ENCODE assay signal across 31 cellular contexts in the genomic region with DNA sequence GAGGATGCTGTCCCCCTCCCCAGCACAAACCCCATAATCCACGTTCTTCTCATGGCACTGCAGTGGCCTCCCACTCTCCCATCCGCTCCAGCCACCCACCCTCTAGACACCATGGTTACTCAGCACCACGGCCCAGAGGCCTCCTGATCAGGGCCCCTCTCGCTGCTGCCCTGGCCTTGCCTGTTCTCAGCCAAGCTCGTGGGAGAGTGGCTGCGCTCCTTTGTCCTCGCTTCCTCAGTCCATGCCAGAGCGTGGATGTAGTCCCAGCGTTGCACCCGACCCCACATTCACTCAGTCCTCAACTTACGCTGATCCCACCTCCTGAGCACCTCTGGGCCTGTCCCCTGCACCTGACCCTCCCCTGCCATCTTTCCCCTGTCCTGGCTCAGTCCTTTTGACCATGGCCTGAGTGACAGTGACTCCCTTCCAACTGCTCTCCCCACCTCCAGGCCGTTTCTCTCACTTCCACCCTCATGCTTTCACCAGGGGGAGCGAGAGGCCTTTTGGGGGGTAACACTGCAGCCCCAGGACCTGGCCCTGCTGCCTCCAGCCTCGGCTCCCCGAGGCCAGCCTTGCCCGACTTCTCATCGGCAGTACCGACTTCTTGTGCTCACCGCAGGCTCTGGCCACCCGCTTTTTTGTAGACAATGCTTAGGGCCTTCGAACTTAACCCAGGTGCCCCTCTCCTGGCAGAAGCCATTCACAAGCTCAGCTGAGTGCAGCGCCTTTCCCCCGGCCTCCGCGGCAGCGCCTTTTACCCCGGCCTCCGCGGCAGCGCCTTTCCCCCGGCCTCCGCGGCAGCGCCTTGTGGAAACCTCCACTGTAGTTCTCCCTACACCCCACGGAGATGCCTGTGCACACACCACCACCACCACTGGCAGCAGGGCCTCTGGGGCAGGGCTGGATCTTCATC.
DNase-seq lines count a peak whose midpoint lies in the region; ATAC-seq, FAIRE-seq and TF ChIP-seq lines count a peak whose summit lies in the region.
"Had no signal": no experiment of that assay in that cellular context is flagged by ENCODE, and none has a peak within 500 bp of the region (broad histone marks: within the 10 kb centered on the region; RNA-seq: fewer than 3 reads in every experiment).

No MANE protein-coding gene starts in this region.

- SMC1A ChIA-PET in GM12878 (lab: Charles Lee; ENCODE audit: uncharacterized antibody, unreplicated experiment), result no interaction called here

- H3K9me3 ChIP-seq in GM12878 (replicated peaks; ENCODE audit: control insufficient read depth, insufficient read depth, low read length) (no peaks in the 10 kb centered on the region), mucosa of descending colon (no peaks in the 10 kb centered on the region), aorta (ENCODE audit: control insufficient read depth, low read length) (no peaks in the 10 kb centered on the region), sigmoid colon (no peaks in the 10 kb centered on the region)
- H3K9me3 ChIP-seq: HAP-1, heart left ventricle, SJCRH30, testis had no signal

- no peak for TF ChIP-seq RAD21 in GM12878 (IDR thresholded peaks at IDR 0.05; ENCODE audit: insufficient read depth, low read depth, low read length)

- CTCF ChIA-PET in GM12878 (lab: Yijun Ruan, JAX), result no interaction called here

- no peaks in the 10 kb centered on the region for H3K79me2 ChIP-seq in GM12878 (ENCODE audit: control insufficient read depth, insufficient read depth, low read length)

- ATAC-seq in Right ventricle myocardium inferior, result no peak
- peak; percentile 14 for ATAC-seq in GM12878
- ATAC-seq in mucosa of descending colon, result peak; percentile 27
- peak; percentile 31 for ATAC-seq in aorta (ENCODE audit: low FRiP score)
- ATAC-seq: esophagus mucosa; naive thymus-derived CD8-positive, alpha-beta T cell had no signal

- H3K27me3 ChIP-seq in GM12878 (replicated peaks in 1 of 2; ENCODE audit: control insufficient read depth in 2 of 2, insufficient read depth in 2 of 2, low read length in 1 of 2) (no peaks in the 10 kb centered on the region), aorta (ENCODE audit: control insufficient read depth in 1 of 2, insufficient read depth in 2 of 2, low read length in 1 of 2) (no peaks in the 10 kb centered on the region), sigmoid colon (no peaks in the 10 kb centered on the region)
- H3K27me3 ChIP-seq: SJCRH30, testis had no signal

- RAD21 ChIA-PET in GM12878 (lab: Charles Lee; ENCODE audit: unreplicated experiment), result no interaction called here

- no peak overlapping the region for H2AFZ ChIP-seq in GM12878 (ENCODE audit: control insufficient read depth, low read depth, low read length)

- WGBS in GM12878 (ENCODE audit: insufficient coverage, insufficient replicate concordance, low lambda C conversion rate, missing lambda C conversion rate), result 95% methylated on average over 34 of the region's 35 CpGs
- 85% methylated on average over 35 of the region's 35 CpGs for WGBS in aorta, 2 donors
- WGBS in sigmoid colon, 2 donors, result 85 to 90% methylated on average over 35 of the region's 35 CpGs

- TF ChIP-seq EP300 in GM12878 (IDR thresholded peaks at IDR 0.05; ENCODE audit: borderline replicate concordance in 1 of 2, control insufficient read depth in 1 of 2, low read depth in 2 of 2, low read length in 2 of 2), result no peak
- TF ChIP-seq EP300 in sigmoid colon (IDR thresholded peaks at IDR 0.05), result no peak

- no peaks in the 10 kb centered on the region for H4K20me1 ChIP-seq in GM12878 (ENCODE audit: control insufficient read depth, insufficient read depth)

- H3K27ac ChIP-seq in GM12878 (ENCODE audit: control insufficient read depth, insufficient read depth) (no peak overlapping the region), aorta (ENCODE audit: low read depth in 1 of 2, low read length in 2 of 2) (no peak overlapping the region), sigmoid colon (no peak overlapping the region)
- H3K27ac ChIP-seq: heart left ventricle, SJCRH30, testis, WERI-Rb-1 had no signal

- no peak overlapping the region for H3K9ac ChIP-seq in GM12878 (ENCODE audit: control insufficient read depth, insufficient read depth, low read length)

- FAIRE-seq in GM12878 (lab: Jason Lieb, UNC) (no peak), GM12891 (lab: Jason Lieb, UNC) (no peak)
- FAIRE-seq: D721Med, kidney, RCC 7860 had no signal

- H3K4me3 ChIP-seq in GM12878, result no peak overlapping the region
- H3K4me3 ChIP-seq in mucosa of descending colon, result no peak overlapping the region
- H3K4me3 ChIP-seq in aorta (ENCODE audit: low read length in 2 of 2), result no peak overlapping the region
- no peak overlapping the region for H3K4me3 ChIP-seq in sigmoid colon
- H3K4me3 ChIP-seq: HAP-1, heart left ventricle, SJCRH30, testis had no signal

- DNase-seq in cardiac septum (ENCODE audit: low spot score), result peak; percentile 74
- no peak for DNase-seq in Right ventricle myocardium inferior (ENCODE audit: missing footprints)
- DNase-seq in GM12878 (ENCODE audit: low read depth, low spot score), result no peak
- DNase-seq in mucosa of descending colon, result no peak
- DNase-seq in aorta, result no peak
- DNase-seq in sigmoid colon, result no peak
- no peak for DNase-seq in GM12891 (ENCODE audit: insufficient read length, low spot score)
- no peak for DNase-seq in NCI-H2227 treated with DMSO at 0.1 percent for 48 hours (lab: John Stamatoyannopoulos, UW)
- DNase-seq: activated CD4-positive, alpha-beta T cell treated with anti-CD3 and anti-CD28 coated beads for 48 hours; activated naive CD4-positive, alpha-beta T cell treated with Interleukin-2 at 50 U/mL for 16 hours; activated T-cell treated with anti-CD3 and anti-CD28 coated beads, Interleukin-2, amount 50 U/mL, for 4 hours; CD4-positive, alpha-beta memory T cell; cerebellar nuclear complex; dermis blood vessel endothelial cell; heart left ventricle; Kasumi-1; kidney; midbrain; NCI-H1436 treated with DMSO at 0.1 percent for 48 hours; NCI-H2107; NCI-H446; NCI-H82; stimulated activated naive CD4-positive, alpha-beta T cell; testis; WERI-Rb-1 had no signal

- POLR2A ChIA-PET in GM12878 (lab: Charles Lee), result no interaction called here

- TF ChIP-seq CTCF in GM12878 (IDR thresholded peaks at IDR 0.05 in 2 of 3, conservative IDR thresholded peaks at IDR 0.05 in 1 of 3; ENCODE audit: control insufficient read depth in 2 of 3, extremely low read depth in 1 of 3, insufficient read depth in 1 of 3, low read depth in 3 of 3, low read length in 3 of 3), result no peak
- no peak for TF ChIP-seq CTCF in mucosa of descending colon (IDR thresholded peaks at IDR 0.05)
- TF ChIP-seq CTCF in sigmoid colon (IDR thresholded peaks at IDR 0.05), result no peak

- intact Hi-C loops in cardiac septum (cut with DNase I), result no loop called here
- intact Hi-C loops in Right ventricle myocardium inferior (cut with DNase I), result no loop called here
- intact Hi-C loops in GM12878 (cut with micrococcal nuclease; ENCODE audit: unreplicated experiment), result no loop called here
- intact Hi-C loops in mucosa of descending colon (cut with DNase I, micrococcal nuclease), result no loop called here
- intact Hi-C loops in aorta (cut with DNase I), result no loop called here
- intact Hi-C loops in sigmoid colon (cut with DNase I), result no loop called here

- no peak overlapping the region for H3K4me2 ChIP-seq in GM12878 (ENCODE audit: control insufficient read depth, insufficient read depth)

- in situ Hi-C loops in GM12878 (cut with MboI), result no loop called here

- no TSS peak for BruUV-seq in GM12878 (replicated peaks; lab: Mats Ljungman, UMichigan)

- H3K36me3 ChIP-seq in GM12878 (ENCODE audit: control insufficient read depth in 2 of 2, insufficient read depth in 2 of 2, low read length in 1 of 2) (no peaks in the 10 kb centered on the region), mucosa of descending colon (ENCODE audit: low read depth) (no peaks in the 10 kb centered on the region), aorta (ENCODE audit: control insufficient read depth in 1 of 2, insufficient read depth in 2 of 2, low read length in 1 of 2) (no peaks in the 10 kb centered on the region), sigmoid colon (no peaks in the 10 kb centered on the region)
- H3K36me3 ChIP-seq: HAP-1, heart left ventricle, SJCRH30, WERI-Rb-1 had no signal

- TF ChIP-seq POLR2A in GM12878 (IDR thresholded peaks at IDR 0.05; ENCODE audit: low read depth, low read length) (no peak), sigmoid colon (IDR thresholded peaks at IDR 0.05) (no peak), GM12891 (IDR thresholded peaks at IDR 0.05; ENCODE audit: low read depth, low read length) (no peak)

- peaks cover 13% of the 10 kb centered on the region for H3K4me1 ChIP-seq in GM12878 (ENCODE audit: control insufficient read depth, insufficient read depth, low read length)
- H3K4me1 ChIP-seq in mucosa of descending colon (ENCODE audit: low read depth), result no peaks in the 10 kb centered on the region
- H3K4me1 ChIP-seq in aorta (ENCODE audit: control insufficient read depth in 1 of 2, insufficient read depth in 2 of 2, low read length in 2 of 2), result no peaks in the 10 kb centered on the region
- no peaks in the 10 kb centered on the region for H3K4me1 ChIP-seq in sigmoid colon
- H3K4me1 ChIP-seq: HAP-1, heart left ventricle, SJCRH30, testis had no signal

TF ChIP-seq in GM12878, 131 proteins besides CTCF, POLR2A, EP300 and RAD21 (continues in another document):
- TF ChIP-seq RCOR1 (conservative IDR thresholded peaks at IDR 0.05; ENCODE audit: low read depth, low read length) (no peak), SMARCA5 (IDR thresholded peaks at IDR 0.05) (no peak)

TF ChIP-seq in GM12891, 5 proteins besides CTCF, POLR2A, EP300 and RAD21:
- TF ChIP-seq POLR2AphosphoS5 (IDR thresholded peaks at IDR 0.05; ENCODE audit: low read depth, low read length) (no peak), TAF1 (IDR thresholded peaks at IDR 0.05; ENCODE audit: low read depth, low read length) (no peak), POU2F2 (IDR thresholded peaks at IDR 0.05; ENCODE audit: low read depth, low read length) (no peak), SPI1 (IDR thresholded peaks at IDR 0.05; ENCODE audit: low read depth, low read length) (no peak), PAX5 (IDR thresholded peaks at IDR 0.05; ENCODE audit: insufficient read depth, low read length, severe bottlenecking) (no peak)
